ENCODE assay signal across 2 cellular contexts in the genomic region with DNA sequence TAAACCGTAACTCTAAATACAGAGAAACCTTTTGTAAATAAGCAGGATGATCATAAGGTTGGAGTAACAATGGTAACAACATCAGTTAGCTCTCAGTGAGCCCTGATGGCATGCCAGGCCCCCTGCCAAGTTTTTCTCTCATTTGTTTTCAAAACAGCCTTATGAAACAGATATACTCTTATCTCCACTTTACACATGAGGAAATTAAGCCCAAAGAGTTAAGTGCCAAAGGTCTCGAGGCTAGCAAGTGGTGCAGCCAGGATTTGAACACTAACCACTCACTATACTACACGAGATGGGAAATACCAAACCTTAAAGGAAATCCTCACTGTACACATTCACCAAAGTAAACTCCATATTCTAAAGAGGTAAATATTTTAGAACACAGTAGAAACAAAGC.
TF ChIP-seq lines count a peak whose summit lies in the region.

No MANE protein-coding gene starts in this region.

TF ChIP-seq in GM23338, 12 proteins besides CTCF, POLR2A, EP300 and RAD21 (continued from another document):
- TF ChIP-seq, protein P1, sequence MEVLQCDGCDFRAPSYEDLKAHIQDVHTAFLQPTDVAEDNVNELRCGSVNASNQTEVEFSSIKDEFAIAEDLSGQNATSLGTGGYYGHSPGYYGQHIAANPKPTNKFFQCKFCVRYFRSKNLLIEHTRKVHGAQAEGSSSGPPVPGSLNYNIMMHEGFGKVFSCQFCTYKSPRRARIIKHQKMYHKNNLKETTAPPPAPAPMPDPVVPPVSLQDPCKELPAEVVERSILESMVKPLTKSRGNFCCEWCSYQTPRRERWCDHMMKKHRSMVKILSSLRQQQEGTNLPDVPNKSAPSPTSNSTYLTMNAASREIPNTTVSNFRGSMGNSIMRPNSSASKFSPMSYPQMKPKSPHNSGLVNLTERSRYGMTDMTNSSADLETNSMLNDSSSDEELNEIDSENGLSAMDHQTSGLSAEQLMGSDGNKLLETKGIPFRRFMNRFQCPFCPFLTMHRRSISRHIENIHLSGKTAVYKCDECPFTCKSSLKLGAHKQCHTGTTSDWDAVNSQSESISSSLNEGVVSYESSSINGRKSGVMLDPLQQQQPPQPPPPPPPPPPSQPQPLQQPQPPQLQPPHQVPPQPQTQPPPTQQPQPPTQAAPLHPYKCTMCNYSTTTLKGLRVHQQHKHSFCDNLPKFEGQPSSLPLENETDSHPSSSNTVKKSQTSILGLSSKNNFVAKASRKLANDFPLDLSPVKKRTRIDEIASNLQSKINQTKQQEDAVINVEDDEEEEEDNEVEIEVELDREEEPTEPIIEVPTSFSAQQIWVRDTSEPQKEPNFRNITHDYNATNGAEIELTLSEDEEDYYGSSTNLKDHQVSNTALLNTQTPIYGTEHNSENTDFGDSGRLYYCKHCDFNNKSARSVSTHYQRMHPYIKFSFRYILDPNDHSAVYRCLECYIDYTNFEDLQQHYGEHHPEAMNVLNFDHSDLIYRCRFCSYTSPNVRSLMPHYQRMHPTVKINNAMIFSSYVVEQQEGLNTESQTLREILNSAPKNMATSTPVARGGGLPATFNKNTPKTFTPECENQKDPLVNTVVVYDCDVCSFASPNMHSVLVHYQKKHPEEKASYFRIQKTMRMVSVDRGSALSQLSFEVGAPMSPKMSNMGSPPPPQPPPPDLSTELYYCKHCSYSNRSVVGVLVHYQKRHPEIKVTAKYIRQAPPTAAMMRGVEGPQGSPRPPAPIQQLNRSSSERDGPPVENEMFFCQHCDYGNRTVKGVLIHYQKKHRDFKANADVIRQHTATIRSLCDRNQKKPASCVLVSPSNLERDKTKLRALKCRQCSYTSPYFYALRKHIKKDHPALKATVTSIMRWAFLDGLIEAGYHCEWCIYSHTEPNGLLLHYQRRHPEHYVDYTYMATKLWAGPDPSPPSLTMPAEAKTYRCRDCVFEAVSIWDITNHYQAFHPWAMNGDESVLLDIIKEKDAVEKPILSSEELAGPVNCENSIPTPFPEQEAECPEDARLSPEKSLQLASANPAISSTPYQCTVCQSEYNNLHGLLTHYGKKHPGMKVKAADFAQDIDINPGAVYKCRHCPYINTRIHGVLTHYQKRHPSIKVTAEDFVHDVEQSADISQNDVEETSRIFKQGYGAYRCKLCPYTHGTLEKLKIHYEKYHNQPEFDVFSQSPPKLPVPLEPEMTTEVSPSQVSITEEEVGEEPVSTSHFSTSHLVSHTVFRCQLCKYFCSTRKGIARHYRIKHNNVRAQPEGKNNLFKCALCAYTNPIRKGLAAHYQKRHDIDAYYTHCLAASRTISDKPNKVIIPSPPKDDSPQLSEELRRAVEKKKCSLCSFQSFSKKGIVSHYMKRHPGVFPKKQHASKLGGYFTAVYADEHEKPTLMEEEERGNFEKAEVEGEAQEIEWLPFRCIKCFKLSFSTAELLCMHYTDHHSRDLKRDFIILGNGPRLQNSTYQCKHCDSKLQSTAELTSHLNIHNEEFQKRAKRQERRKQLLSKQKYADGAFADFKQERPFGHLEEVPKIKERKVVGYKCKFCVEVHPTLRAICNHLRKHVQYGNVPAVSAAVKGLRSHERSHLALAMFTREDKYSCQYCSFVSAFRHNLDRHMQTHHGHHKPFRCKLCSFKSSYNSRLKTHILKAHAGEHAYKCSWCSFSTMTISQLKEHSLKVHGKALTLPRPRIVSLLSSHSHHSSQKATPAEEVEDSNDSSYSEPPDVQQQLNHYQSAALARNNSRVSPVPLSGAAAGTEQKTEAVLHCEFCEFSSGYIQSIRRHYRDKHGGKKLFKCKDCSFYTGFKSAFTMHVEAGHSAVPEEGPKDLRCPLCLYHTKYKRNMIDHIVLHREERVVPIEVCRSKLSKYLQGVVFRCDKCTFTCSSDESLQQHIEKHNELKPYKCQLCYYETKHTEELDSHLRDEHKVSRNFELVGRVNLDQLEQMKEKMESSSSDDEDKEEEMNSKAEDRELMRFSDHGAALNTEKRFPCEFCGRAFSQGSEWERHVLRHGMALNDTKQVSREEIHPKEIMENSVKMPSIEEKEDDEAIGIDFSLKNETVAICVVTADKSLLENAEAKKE (CRISPR knock-in tag; IDR thresholded peaks at IDR 0.05) = no peak
- TF ChIP-seq EZH2phosphoT487 (IDR thresholded peaks at IDR 0.05; ENCODE audit: unreplicated experiment) (no peak), ZNF114 (CRISPR knock-in tag; IDR thresholded peaks at IDR 0.05) (no peak), ZNF331 (CRISPR knock-in tag; IDR thresholded peaks at IDR 0.05; ENCODE audit: low read depth) (no peak)
- TF ChIP-seq, protein P2, sequence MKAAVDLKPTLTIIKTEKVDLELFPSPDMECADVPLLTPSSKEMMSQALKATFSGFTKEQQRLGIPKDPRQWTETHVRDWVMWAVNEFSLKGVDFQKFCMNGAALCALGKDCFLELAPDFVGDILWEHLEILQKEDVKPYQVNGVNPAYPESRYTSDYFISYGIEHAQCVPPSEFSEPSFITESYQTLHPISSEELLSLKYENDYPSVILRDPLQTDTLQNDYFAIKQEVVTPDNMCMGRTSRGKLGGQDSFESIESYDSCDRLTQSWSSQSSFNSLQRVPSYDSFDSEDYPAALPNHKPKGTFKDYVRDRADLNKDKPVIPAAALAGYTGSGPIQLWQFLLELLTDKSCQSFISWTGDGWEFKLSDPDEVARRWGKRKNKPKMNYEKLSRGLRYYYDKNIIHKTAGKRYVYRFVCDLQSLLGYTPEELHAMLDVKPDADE (IDR thresholded peaks at IDR 0.05) = no peak
TF ChIP-seq in GM23338: peak in this region for 0.

TF ChIP-seq in SK-N-SH, 30 proteins besides CTCF, POLR2A, EP300 and RAD21 (continued from another document):
- TF ChIP-seq, protein P3, sequence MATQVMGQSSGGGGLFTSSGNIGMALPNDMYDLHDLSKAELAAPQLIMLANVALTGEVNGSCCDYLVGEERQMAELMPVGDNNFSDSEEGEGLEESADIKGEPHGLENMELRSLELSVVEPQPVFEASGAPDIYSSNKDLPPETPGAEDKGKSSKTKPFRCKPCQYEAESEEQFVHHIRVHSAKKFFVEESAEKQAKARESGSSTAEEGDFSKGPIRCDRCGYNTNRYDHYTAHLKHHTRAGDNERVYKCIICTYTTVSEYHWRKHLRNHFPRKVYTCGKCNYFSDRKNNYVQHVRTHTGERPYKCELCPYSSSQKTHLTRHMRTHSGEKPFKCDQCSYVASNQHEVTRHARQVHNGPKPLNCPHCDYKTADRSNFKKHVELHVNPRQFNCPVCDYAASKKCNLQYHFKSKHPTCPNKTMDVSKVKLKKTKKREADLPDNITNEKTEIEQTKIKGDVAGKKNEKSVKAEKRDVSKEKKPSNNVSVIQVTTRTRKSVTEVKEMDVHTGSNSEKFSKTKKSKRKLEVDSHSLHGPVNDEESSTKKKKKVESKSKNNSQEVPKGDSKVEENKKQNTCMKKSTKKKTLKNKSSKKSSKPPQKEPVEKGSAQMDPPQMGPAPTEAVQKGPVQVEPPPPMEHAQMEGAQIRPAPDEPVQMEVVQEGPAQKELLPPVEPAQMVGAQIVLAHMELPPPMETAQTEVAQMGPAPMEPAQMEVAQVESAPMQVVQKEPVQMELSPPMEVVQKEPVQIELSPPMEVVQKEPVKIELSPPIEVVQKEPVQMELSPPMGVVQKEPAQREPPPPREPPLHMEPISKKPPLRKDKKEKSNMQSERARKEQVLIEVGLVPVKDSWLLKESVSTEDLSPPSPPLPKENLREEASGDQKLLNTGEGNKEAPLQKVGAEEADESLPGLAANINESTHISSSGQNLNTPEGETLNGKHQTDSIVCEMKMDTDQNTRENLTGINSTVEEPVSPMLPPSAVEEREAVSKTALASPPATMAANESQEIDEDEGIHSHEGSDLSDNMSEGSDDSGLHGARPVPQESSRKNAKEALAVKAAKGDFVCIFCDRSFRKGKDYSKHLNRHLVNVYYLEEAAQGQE (IDR thresholded peaks at IDR 0.05; ENCODE audit: low read depth, low read length) = no peak
